ENCODE assay signal across 23 cellular contexts in genomic region chr5:159913481-159913880, GRCh38. TPM values are rescaled to one million over a fixed set of nuclear protein-coding genes. Genes with fewer than 3 reads are reported as not detected.
DNase-seq lines count a peak whose midpoint lies in the region; ATAC-seq and TF ChIP-seq lines count a peak whose summit lies in the region.
"Had no signal": no experiment of that assay in that cellular context is flagged by ENCODE, and none has a peak within 500 bp of the region (broad histone marks: within the 10 kb centered on the region; RNA-seq: fewer than 3 reads in every experiment).

No MANE protein-coding gene starts in this region.

- H3K9me3 ChIP-seq in SJSA1 (replicated peaks) (no peaks in the 10 kb centered on the region), osteoblast (ENCODE audit: low read depth, low read length) (no peaks in the 10 kb centered on the region)
- H3K9me3 ChIP-seq: neutrophil, transverse colon had no signal

- H2AFZ ChIP-seq in ACC112 (ENCODE audit: low read length, unreplicated experiment) (no peak overlapping the region), osteoblast (ENCODE audit: low read length) (no peak overlapping the region)

- TF ChIP-seq CTCF in osteoblast (IDR thresholded peaks at IDR 0.05; ENCODE audit: extremely low read depth, low read depth, low read length) = no peak

- no peaks in the 10 kb centered on the region for H4K20me1 ChIP-seq in osteoblast (ENCODE audit: insufficient read depth, low read length)

- DNase-seq in SJSA1 (ENCODE audit: low read depth in 1 of 2, low spot score in 2 of 2) (no peak), fibroblast of peridontal ligament (ENCODE audit: extremely low read depth) (peak; percentile 58), osteoblast (ENCODE audit: insufficient read length, low spot score, missing footprints) (peak; percentile 84), NCI-H2081 treated with DMSO at 0.1 percent for 48 hours (lab: John Stamatoyannopoulos, UW) (no peak), SIG-M5 (lab: John Stamatoyannopoulos, UW) (no peak)
- DNase-seq in activated CD4-positive, alpha-beta T cell treated with anti-CD3 and anti-CD28 coated beads for 48 hours = no peak
- DNase-seq: activated CD4-positive, alpha-beta T cell treated with anti-CD3 and anti-CD28 coated beads, Interleukin-2, amount 50 U/mL, for 1 hour; activated CD8-positive, alpha-beta memory T cell treated with anti-CD3 and anti-CD28 coated beads, Interleukin-2, amount 50 U/mL, for 4 hours; activated naive CD8-positive, alpha-beta T cell treated with anti-CD3 and anti-CD28 coated beads, Interleukin-2, amount 10 ng/mL, durations not matched to agents 7 days and 5 days; COR-L47; DND-41; immature natural killer cell; NCI-H1694; transverse colon had no signal

- H3K4me3 ChIP-seq in ACC112 (ENCODE audit: low read depth, low read length) = peak overlapping the region; percentile 9; the same call in 1 of the 2 replicates
- H3K4me3 ChIP-seq in SJSA1 = no peak overlapping the region
- no peak overlapping the region for H3K4me3 ChIP-seq in osteoblast (ENCODE audit: insufficient read depth, low read length)
- H3K4me3 ChIP-seq: cardiac muscle cell, lung, transverse colon had no signal

- H3K36me3 ChIP-seq in ACC112 (ENCODE audit: insufficient read depth, low read length) (no peaks in the 10 kb centered on the region), SJSA1 (no peaks in the 10 kb centered on the region), osteoblast (ENCODE audit: insufficient read depth, low read length) (no peaks in the 10 kb centered on the region)
- H3K36me3 ChIP-seq: cardiac muscle cell, neutrophil, transverse colon had no signal

- peak overlapping the region; percentile 56 for H3K4me2 ChIP-seq in osteoblast (ENCODE audit: insufficient read depth, low read length)
- H3K4me2 ChIP-seq: KMS-11 had no signal

- no peak for ATAC-seq in HG03565 (IDR thresholded peaks at IDR 0.05; ENCODE audit: unreplicated experiment)
- ATAC-seq: activated T-helper 17 cell treated with anti-CD3 and anti-CD28 coated beads, Interleukin-2, amount 50 U/mL, for 72 hours had no signal

- peaks cover 77% of the 10 kb centered on the region for H3K4me1 ChIP-seq in ACC112 (ENCODE audit: control insufficient read depth, insufficient read depth, low read length, unreplicated experiment)
- peaks cover 68% of the 10 kb centered on the region for H3K4me1 ChIP-seq in SJSA1 (replicated peaks)
- peaks cover 20% of the 10 kb centered on the region for H3K4me1 ChIP-seq in osteoblast (ENCODE audit: insufficient read depth, low read length)

- no peaks in the 10 kb centered on the region for H3K79me2 ChIP-seq in ACC112 (ENCODE audit: control insufficient read depth, insufficient read depth, low read length, unreplicated experiment)
- no peaks in the 10 kb centered on the region for H3K79me2 ChIP-seq in osteoblast (ENCODE audit: insufficient read depth, low read length)

- H3K27me3 ChIP-seq in ACC112 (ENCODE audit: insufficient read depth, low read length) (no peaks in the 10 kb centered on the region), SJSA1 (replicated peaks) (no peaks in the 10 kb centered on the region), osteoblast (ENCODE audit: insufficient read depth, low read length) (no peaks in the 10 kb centered on the region)
- H3K27me3 ChIP-seq: cardiac muscle cell had no signal

- peak overlapping the region; percentile 91 for H3K27ac ChIP-seq in ACC112 (ENCODE audit: low read depth, low read length)
- peak overlapping the region; percentile 81 for H3K27ac ChIP-seq in SJSA1
- peak overlapping the region; percentile 44 for H3K27ac ChIP-seq in osteoblast (ENCODE audit: low read depth, low read length)
- H3K27ac ChIP-seq: cardiac muscle cell, KMS-11, neutrophil had no signal

RNA-seq across cellular contexts. Expression of gene ADRA1B, which starts 2.8 kb away (rescaled TPM):
- total RNA-seq in SJSA1 (2014; rRNA removed; shearing (Covaris generic)) = 2.8 and 4.4 TPM in 2 replicates
- 0.29 and 0.36 TPM in 2 replicates for total RNA-seq in osteoblast
- total RNA-seq: A673; activated naive CD8-positive, alpha-beta T cell treated with anti-CD3 and anti-CD28 coated beads, Interleukin-2, amount 10 ng/mL, durations not matched to agents 7 days and 5 days; activated T-helper 17 cell treated with anti-CD3 and anti-CD28 coated beads, Interleukin-2, amount 50 U/mL, for 72 hours; OCI-LY7 had no signal

Comparison
In these comparisons a context has a peak if more than half of its experiments do, and no peak if none do; other contexts are left out.
1. DNase-seq: peak in fibroblast of peridontal ligament (single experiment) and osteoblast (single experiment); none in SJSA1 (0 of 2), activated CD4-positive, alpha-beta T cell treated with anti-CD3 and anti-CD28 coated beads for 48 hours (single experiment), NCI-H2081 treated with DMSO at 0.1 percent for 48 hours (single experiment) and SIG-M5 (single experiment).
2. Peak in every context shown above with its lines, with median percentiles within 50 percentile points of each other: H3K27ac ChIP-seq.